19 cellular contexts compared by ENCODE assay signal in the genomic region with DNA sequence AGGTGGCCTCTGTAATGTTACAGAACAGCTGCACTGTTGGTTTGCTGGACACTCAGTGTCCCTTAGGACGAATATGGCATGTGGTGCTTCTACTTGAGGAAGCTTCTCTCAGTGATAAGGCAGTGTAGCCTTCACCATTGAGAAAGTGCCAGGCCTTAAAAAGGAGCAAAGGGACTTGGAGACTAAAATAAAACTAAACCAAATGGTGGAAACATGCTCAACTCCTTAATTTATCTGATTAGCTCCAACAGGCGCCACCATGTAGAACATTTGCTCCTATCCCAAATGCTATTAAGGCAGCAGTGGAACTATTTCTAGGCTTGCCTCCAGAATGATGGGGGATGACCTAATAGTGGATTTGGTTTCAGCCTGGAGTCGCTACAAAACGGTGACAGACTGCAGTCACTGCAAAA.
"Had no signal": no experiment of that assay in that cellular context is flagged by ENCODE, and none has a peak within 500 bp of the region (broad histone marks: within the 10 kb centered on the region; RNA-seq: fewer than 3 reads in every experiment).

No MANE protein-coding gene starts in this region.

- H3K4me3 ChIP-seq: hepatocyte, mucosa of descending colon, pancreas, right lobe of liver, stomach, thoracic aorta, transverse colon had no signal

- H3K27ac ChIP-seq: hepatocyte, pancreas, right lobe of liver, stomach, thoracic aorta, transverse colon had no signal

- H3K36me3 ChIP-seq: pancreas, right lobe of liver, stomach, thoracic aorta, transverse colon had no signal

- H3K4me1 ChIP-seq: pancreas, right lobe of liver, stomach, transverse colon had no signal

- DNase-seq: effector memory CD4-positive, alpha-beta T cell; glutamatergic neuron; kidney; left cardiac atrium; mammary epithelial cell; mucosa of descending colon; occipital lobe; pancreas; right lobe of liver; small intestine; stimulated activated CD4-positive, alpha-beta T cell treated with anti-CD3 and anti-CD28 coated beads, Interleukin-12 subunit alpha, Interleukin-12 subunit beta, amount 100 ng/mL, for 4 hours; stimulated activated naive CD4-positive, alpha-beta T cell; stomach; substantia nigra; transverse colon had no signal

- ATAC-seq: esophagus mucosa; mucosa of descending colon; natural killer cell treated with Interleukin-12 subunit alpha and Interleukin-12 subunit beta and Interleukin-15 and Interleukin-18, amount 100 ng/mL, for 72 hours; pancreas; right lobe of liver had no signal

- H3K27me3 ChIP-seq: hepatocyte, pancreas, right lobe of liver, stomach, transverse colon had no signal

- H3K9me3 ChIP-seq: mucosa of descending colon, pancreas, right lobe of liver, stomach, thoracic aorta, transverse colon had no signal
